ENCODE assay signal across 1 cellular context in the genomic region with DNA sequence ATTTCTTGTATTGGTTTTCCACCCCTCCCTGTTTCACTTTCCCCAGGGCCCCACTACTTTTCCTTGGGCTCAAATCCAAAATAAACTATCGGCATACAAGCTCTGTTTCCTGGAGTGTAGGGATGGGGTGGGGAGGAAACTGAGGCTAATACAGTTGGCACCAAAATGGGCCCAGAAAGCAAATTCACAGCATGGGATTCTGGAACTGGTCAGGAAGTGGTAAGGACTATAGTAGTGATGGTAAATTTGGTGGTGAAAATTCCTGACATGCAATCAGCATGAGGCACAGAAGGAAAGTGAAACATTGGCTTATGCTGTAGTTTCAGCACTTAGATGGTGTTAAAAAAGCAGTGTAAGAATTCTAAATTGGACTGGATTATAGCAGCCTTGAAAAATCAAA.
A peak's percentile ranks its signal among the peaks of the same experiment; 100 is the strongest.
TF ChIP-seq lines count a peak whose summit lies in the region.

No MANE protein-coding gene starts in this region.

TF ChIP-seq in GM12878, 131 proteins besides CTCF, POLR2A, EP300 and RAD21:
- TF ChIP-seq, protein P1, sequence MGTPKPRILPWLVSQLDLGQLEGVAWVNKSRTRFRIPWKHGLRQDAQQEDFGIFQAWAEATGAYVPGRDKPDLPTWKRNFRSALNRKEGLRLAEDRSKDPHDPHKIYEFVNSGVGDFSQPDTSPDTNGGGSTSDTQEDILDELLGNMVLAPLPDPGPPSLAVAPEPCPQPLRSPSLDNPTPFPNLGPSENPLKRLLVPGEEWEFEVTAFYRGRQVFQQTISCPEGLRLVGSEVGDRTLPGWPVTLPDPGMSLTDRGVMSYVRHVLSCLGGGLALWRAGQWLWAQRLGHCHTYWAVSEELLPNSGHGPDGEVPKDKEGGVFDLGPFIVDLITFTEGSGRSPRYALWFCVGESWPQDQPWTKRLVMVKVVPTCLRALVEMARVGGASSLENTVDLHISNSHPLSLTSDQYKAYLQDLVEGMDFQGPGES (IDR thresholded peaks at IDR 0.05), result no peak
- 0 out of 4 replicates have a peak, but pooled peaks of 1 of the 2 experiments have one; percentile 14 for TF ChIP-seq IKZF2 (IDR thresholded peaks at IDR 0.05)
